In the genomic region with DNA sequence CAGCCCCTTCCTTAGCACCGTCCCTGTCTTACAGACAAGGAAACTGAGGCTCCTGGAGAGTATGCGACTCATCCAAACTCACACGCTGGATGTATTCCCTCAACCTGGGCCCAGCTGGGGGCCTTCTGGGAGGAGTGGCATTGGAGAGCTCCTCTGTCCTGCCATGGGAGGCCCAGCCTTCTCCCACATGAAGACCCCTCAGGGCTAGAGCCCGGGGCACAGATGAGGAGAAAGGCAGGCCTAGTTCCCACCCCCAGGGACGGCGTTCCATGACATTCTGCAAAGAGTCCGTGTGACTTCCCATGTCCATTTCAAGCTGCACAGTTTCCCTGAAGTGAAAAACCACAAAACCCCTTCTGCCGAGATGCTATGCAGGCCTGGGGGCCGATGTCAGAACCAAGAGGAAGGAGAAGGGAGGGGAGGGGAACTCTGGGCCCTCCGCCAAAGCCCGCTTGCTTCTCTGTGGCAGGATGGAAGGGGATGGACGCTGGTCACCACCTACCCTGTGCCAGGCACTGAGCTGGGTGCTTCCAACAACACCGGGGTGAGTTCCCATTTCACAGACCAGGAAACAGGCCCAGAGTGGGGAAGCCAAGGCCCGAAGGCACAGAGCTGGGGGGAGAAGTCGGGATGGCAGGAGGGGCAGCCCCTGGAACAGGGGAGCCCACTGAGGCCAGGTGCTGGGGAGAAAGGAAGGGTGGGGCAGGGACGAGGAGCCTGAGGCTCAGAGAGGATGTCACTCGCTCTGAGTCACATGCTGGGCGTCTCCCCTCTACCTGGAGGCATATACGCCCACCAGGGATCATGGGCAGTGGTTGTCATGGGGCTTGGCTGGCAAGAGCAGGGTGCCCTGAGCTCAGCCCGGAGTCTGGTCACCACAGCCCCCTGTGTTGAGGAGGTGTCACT, we compare ENCODE assay signal across 9 cellular contexts. TPM values are rescaled to one million over a fixed set of nuclear protein-coding genes. Genes with fewer than 3 reads are reported as not detected.
A peak's percentile ranks its signal among the peaks of the same experiment; 100 is the strongest.
DNase-seq lines count a peak whose midpoint lies in the region; ATAC-seq lines count a peak whose summit lies in the region.
"Had no signal": no experiment of that assay in that cellular context is flagged by ENCODE, and none has a peak within 500 bp of the region (broad histone marks: within the 10 kb centered on the region; RNA-seq: fewer than 3 reads in every experiment).

No MANE protein-coding gene starts in this region.

- H3K4me1 Mint-ChIP-seq in activated CD8-positive, alpha-beta memory T cell treated with anti-CD3 and anti-CD28 coated beads, Interleukin-2, amount 10 ng/mL, durations not matched to agents 7 days and 5 days: peaks cover 90% of the 10 kb centered on the region

- DNase-seq in Karpas-422 (no peak), globus pallidus (ENCODE audit: low spot score) (peak; percentile 29), SIG-M5 treated with dmso at 0.1 percent for 504 hours (lab: John Stamatoyannopoulos, UW; ENCODE audit: unreplicated experiment) (no peak), H7 (no peak), OCI-M2 (lab: John Stamatoyannopoulos, UW; ENCODE audit: unreplicated experiment) (no peak)
- peak; percentile 76 for DNase-seq in activated CD8-positive, alpha-beta memory T cell treated with anti-CD3 and anti-CD28 coated beads, Interleukin-2, amount 10 ng/mL, durations not matched to agents 7 days and 5 days
- peak; percentile 30 for DNase-seq in stimulated activated naive CD4-positive, alpha-beta T cell treated with Interleukin-2 at 50 U/mL for 16 hours (lab: John Stamatoyannopoulos, UW)

- H2AFZ ChIP-seq in Karpas-422 (ENCODE audit: low read length): no peak overlapping the region

- no peak overlapping the region for H3K4me2 ChIP-seq in Karpas-422 (ENCODE audit: low read depth, low read length, poor library complexity, severe bottlenecking)

- CTCF ChIA-PET in activated CD8-positive, alpha-beta memory T cell treated with anti-CD3 and anti-CD28 coated beads, Interleukin-2, amount 10 ng/mL, durations not matched to agents 7 days and 5 days (lab: Charles Lee): interaction anchor here (1.0 to 7.6 kb wide), 7 partner anchors 9 to 149 kb away, joined by 3 to 112 read pairs (median 24); a partner anchor contains a TSS

- H3K27me3 ChIP-seq in Karpas-422 (ENCODE audit: low read length) (no peaks in the 10 kb centered on the region), H7 (ENCODE audit: control insufficient read depth, insufficient read depth, low read length) (no peaks in the 10 kb centered on the region)

- no peaks in the 10 kb centered on the region for H3K79me2 ChIP-seq in Karpas-422 (ENCODE audit: low read length)

- H3K27me3 Mint-ChIP-seq in activated CD8-positive, alpha-beta memory T cell treated with anti-CD3 and anti-CD28 coated beads, Interleukin-2, amount 10 ng/mL, durations not matched to agents 7 days and 5 days: no peaks in the 10 kb centered on the region

- H3K27ac ChIP-seq in Karpas-422 (ENCODE audit: low read length): peak overlapping the region; percentile 97; the same call in 1 of the 2 replicates

- H3K27ac Mint-ChIP-seq in activated CD8-positive, alpha-beta memory T cell treated with anti-CD3 and anti-CD28 coated beads, Interleukin-2, amount 10 ng/mL, durations not matched to agents 7 days and 5 days: peak overlapping the region; percentile 97

- H3K36me3 ChIP-seq in Karpas-422 (ENCODE audit: insufficient read depth, low read length) (peaks cover 47% of the 10 kb centered on the region), H7 (replicated peaks; ENCODE audit: control insufficient read depth, insufficient read depth, low read length) (no peaks in the 10 kb centered on the region)

- H4K20me1 ChIP-seq in Karpas-422 (ENCODE audit: insufficient read depth, low read depth, low read length): peaks cover 44% of the 10 kb centered on the region

- H3K4me3 ChIP-seq in Karpas-422 (ENCODE audit: low read length): no peak overlapping the region
- no peak overlapping the region for H3K4me3 ChIP-seq in H7 (ENCODE audit: insufficient read depth, low read depth, low read length)

- H3K9me3 ChIP-seq in Karpas-422 (ENCODE audit: low read length): no peaks in the 10 kb centered on the region

- no peaks in the 10 kb centered on the region for H3K9me2 ChIP-seq in Karpas-422 (replicated peaks; ENCODE audit: insufficient read depth, low read length)

- H3K9ac ChIP-seq in Karpas-422 (ENCODE audit: low read length): no peak overlapping the region

- H3K4me1 ChIP-seq in Karpas-422 (ENCODE audit: low read length): peaks cover 47% of the 10 kb centered on the region

- H3K9me3 Mint-ChIP-seq in activated CD8-positive, alpha-beta memory T cell treated with anti-CD3 and anti-CD28 coated beads, Interleukin-2, amount 10 ng/mL, durations not matched to agents 7 days and 5 days (ENCODE audit: low read depth): no peaks in the 10 kb centered on the region

- H3K4me3 Mint-ChIP-seq in activated CD8-positive, alpha-beta memory T cell treated with anti-CD3 and anti-CD28 coated beads, Interleukin-2, amount 10 ng/mL, durations not matched to agents 7 days and 5 days: peak overlapping the region; percentile 57

- peaks cover 85% of the 10 kb centered on the region for H3K36me3 Mint-ChIP-seq in activated CD8-positive, alpha-beta memory T cell treated with anti-CD3 and anti-CD28 coated beads, Interleukin-2, amount 10 ng/mL, durations not matched to agents 7 days and 5 days

- ATAC-seq in activated CD8-positive, alpha-beta memory T cell treated with anti-CD3 and anti-CD28 coated beads, Interleukin-2, amount 10 ng/mL, durations not matched to agents 7 days and 5 days: peak; percentile 18
- no peak for ATAC-seq in HG02678 (IDR thresholded peaks at IDR 0.05; ENCODE audit: unreplicated experiment)

RNA-seq across cellular contexts. Expression of a gene that starts 15.7 kb away (rescaled TPM):
- 251 and 294 TPM in 2 replicates for total RNA-seq in Karpas-422 (2014; rRNA removed; shearing (Covaris generic); ENCODE audit: low replicate concordance)
- total RNA-seq in activated CD8-positive, alpha-beta memory T cell treated with anti-CD3 and anti-CD28 coated beads, Interleukin-2, amount 10 ng/mL, durations not matched to agents 7 days and 5 days: 100 to 1,000 TPM; 834 to 907 TPM
- 9.4 and 9.6 TPM in 2 replicates for total RNA-seq in H7 (2014; rRNA removed; shearing (Covaris generic))

RNA-seq across cellular contexts. Expression of a gene that starts 16.1 kb away (rescaled TPM):
- total RNA-seq in Karpas-422 (2014; rRNA removed; shearing (Covaris generic); ENCODE audit: low replicate concordance): not detected in 2 replicates
- 1 to 10 TPM; 1.3 to 2.2 TPM for total RNA-seq in activated CD8-positive, alpha-beta memory T cell treated with anti-CD3 and anti-CD28 coated beads, Interleukin-2, amount 10 ng/mL, durations not matched to agents 7 days and 5 days
- 0.21 TPM in 1 of 2 replicates, not detected in the other for total RNA-seq in H7 (2014; rRNA removed; shearing (Covaris generic))
- total RNA-seq: kidney epithelial cell had no signal

RNA-seq across cellular contexts. Expression of a gene that starts 40.3 kb away (rescaled TPM):
- 1.7 and 2.7 TPM in 2 replicates for total RNA-seq in Karpas-422 (2014; rRNA removed; shearing (Covaris generic); ENCODE audit: low replicate concordance)
- 1 to 10 TPM; 6.7 to 7.4 TPM for total RNA-seq in activated CD8-positive, alpha-beta memory T cell treated with anti-CD3 and anti-CD28 coated beads, Interleukin-2, amount 10 ng/mL, durations not matched to agents 7 days and 5 days
- total RNA-seq in H7 (2014; rRNA removed; shearing (Covaris generic)): 4.9 and 5.4 TPM in 2 replicates

RNA-seq across cellular contexts. Expression of a gene that starts 53.9 kb away (rescaled TPM):
- 11.1 and 12.6 TPM in 2 replicates for total RNA-seq in Karpas-422 (2014; rRNA removed; shearing (Covaris generic); ENCODE audit: low replicate concordance)
- total RNA-seq in activated CD8-positive, alpha-beta memory T cell treated with anti-CD3 and anti-CD28 coated beads, Interleukin-2, amount 10 ng/mL, durations not matched to agents 7 days and 5 days: 100 to 1,000 TPM in 1 of 2 experiments, 10 to 100 TPM in 1; 97.8 to 123 TPM
- not detected in 2 replicates for total RNA-seq in H7 (2014; rRNA removed; shearing (Covaris generic))
- total RNA-seq: kidney epithelial cell had no signal

Comparison
In these comparisons a context has a peak if more than half of its experiments do, and no peak if none do; other contexts are left out.
1. DNase-seq: peak in activated CD8-positive, alpha-beta memory T cell treated with anti-CD3 and anti-CD28 coated beads, Interleukin-2, amount 10 ng/mL, durations not matched to agents 7 days and 5 days (single experiment), globus pallidus (single experiment) and stimulated activated naive CD4-positive, alpha-beta T cell treated with Interleukin-2 at 50 U/mL for 16 hours (single experiment); none in Karpas-422 (single experiment), SIG-M5 treated with dmso at 0.1 percent for 504 hours (single experiment), H7 (single experiment) and OCI-M2 (single experiment).
2. RNA of a gene that starts 15.7 kb away (total RNA-seq): 834 to 907 TPM in activated CD8-positive, alpha-beta memory T cell treated with anti-CD3 and anti-CD28 coated beads, Interleukin-2, amount 10 ng/mL, durations not matched to agents 7 days and 5 days and 251 to 294 TPM in Karpas-422; 9.4 to 9.6 TPM in H7; every median in the first group is over 10 times any median in the second.